In the genomic region with DNA sequence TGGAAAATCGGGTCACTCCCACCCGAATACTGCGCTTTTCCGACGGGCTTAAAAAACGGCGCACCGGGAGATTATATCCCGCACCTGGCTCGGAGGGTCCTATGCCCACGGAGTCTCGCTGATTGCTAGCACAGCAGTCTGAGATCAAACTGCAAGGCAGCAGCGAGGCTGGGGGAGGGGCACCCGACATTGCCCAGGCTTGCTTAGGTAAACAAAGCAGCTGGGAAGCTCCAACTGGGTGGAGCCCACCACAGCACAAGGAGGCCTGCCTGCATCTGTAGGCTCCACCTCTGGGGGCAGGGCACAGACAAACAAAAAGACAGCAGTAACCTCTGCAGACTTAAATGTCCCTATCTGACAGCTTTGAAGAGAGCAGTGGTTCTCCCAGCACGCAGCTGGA, we compare ENCODE assay signal across 17 cellular contexts. TPM values are rescaled to one million over a fixed set of nuclear protein-coding genes. Genes with fewer than 3 reads are reported as not detected.
"Had no signal": no experiment of that assay in that cellular context is flagged by ENCODE, and none has a peak within 500 bp of the region (broad histone marks: within the 10 kb centered on the region; RNA-seq: fewer than 3 reads in every experiment).

No MANE protein-coding gene starts in this region.

RNA-seq across cellular contexts. Expression of gene OTP, which starts 29.6 kb away (rescaled TPM):
- total RNA-seq: activated naive CD4-positive, alpha-beta T cell treated with anti-CD3 and anti-CD28 coated beads for 36 hours; activated naive CD4-positive, alpha-beta T cell treated with anti-CD3 and anti-CD28 coated beads, Interleukin-2, amount 50 U/mL, for 72 hours; activated naive CD8-positive, alpha-beta T cell treated with anti-CD3 and anti-CD28 coated beads for 36 hours; activated naive CD8-positive, alpha-beta T cell treated with anti-CD3 and anti-CD28 coated beads, Interleukin-2, amount 10 ng/mL, durations not matched to agents 7 days and 5 days; activated T-cell treated with anti-CD3 and anti-CD28 coated beads, Interleukin-2, amount 50 U/mL, for 4 hours; activated T-helper 1 cell treated with anti-CD3 and anti-CD28 coated beads, Interleukin-12 subunit alpha, Interleukin-12 subunit beta, Interleukin-2, Interleukin-4 antibody, amounts not matched to agents 30 ng/mL and 10 ng/mL and 1 ng/mL, durations not matched to agents 14 hours and 24 hours and 36 hours; activated T-helper 17 cell treated with anti-CD3 and anti-CD28 coated beads, Interleukin-2, amount 50 U/mL, for 72 hours; activated T-helper 2 cell treated with anti-CD3 and anti-CD28 coated beads, Interferon-gamma antibody, Interleukin-2, Interleukin-4, amounts not matched to agents 10 μg/mL and 5 μg/mL and 100 μg/mL, durations not matched to agents 14 hours and 24 hours and 36 hours; aorta; ascending aorta; body of pancreas; bronchial epithelial cell; cardiac muscle cell; cardiac septum; chondrocyte had no signal
- polyA plus RNA-seq: adipose tissue, adrenal gland, aorta, cardiac muscle cell had no signal
